Comparison of ENCODE assay signal across 15 cellular contexts in the genomic region with DNA sequence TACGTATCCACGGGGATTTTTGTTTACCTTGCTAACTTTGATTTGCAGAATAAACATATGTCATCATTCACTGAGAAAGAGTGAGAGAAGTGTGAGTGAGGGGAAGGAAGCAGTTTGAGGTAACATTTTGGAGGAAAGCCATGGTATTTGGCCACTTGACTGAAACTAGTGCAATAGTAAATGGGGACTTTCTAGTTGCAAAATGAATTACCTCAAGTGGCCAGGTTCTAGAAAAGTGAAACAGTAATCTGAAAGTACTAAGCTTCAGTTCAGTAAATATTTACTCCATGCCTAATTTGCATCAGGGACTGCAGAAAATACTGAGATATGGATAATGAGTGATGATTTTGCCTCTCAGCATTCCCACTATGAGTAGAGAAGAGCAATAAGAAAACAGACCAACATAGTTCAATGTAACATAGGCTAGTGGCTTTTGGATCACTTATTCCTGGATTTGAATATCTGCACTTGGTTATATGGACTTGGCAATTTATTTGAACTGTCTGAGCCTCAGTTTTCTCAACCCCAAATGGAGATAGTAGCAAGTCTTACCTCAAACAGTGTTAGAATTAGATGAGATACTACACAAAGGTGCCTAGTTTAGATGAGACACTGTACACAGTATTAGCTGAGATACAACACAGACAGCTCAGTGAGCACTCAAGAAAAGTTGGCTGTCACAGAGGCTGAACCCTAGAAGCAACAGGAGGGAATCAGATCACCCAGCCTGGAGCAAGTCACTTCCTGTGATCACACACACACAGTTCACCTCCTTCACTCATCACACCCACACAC.
DNase-seq lines count a peak whose midpoint lies in the region; ATAC-seq and TF ChIP-seq lines count a peak whose summit lies in the region.
"Had no signal": no experiment of that assay in that cellular context is flagged by ENCODE, and none has a peak within 500 bp of the region (broad histone marks: within the 10 kb centered on the region; RNA-seq: fewer than 3 reads in every experiment).

No MANE protein-coding gene starts in this region.

- H3K9me3 ChIP-seq in Peyer's patch (no peaks in the 10 kb centered on the region), Karpas-422 (ENCODE audit: low read length) (no peaks in the 10 kb centered on the region)
- H3K9me3 ChIP-seq: body of pancreas, sigmoid colon had no signal

- H3K27me3 ChIP-seq in Peyer's patch, result no peaks in the 10 kb centered on the region
- no peaks in the 10 kb centered on the region for H3K27me3 ChIP-seq in Karpas-422 (ENCODE audit: low read length)
- H3K27me3 ChIP-seq: body of pancreas, sigmoid colon had no signal

- TF ChIP-seq POLR2A in Peyer's patch (IDR thresholded peaks at IDR 0.05), result no peak

- ATAC-seq in HG02759 (IDR thresholded peaks at IDR 0.05; ENCODE audit: unreplicated experiment) (peak; percentile 86), HG03460 (IDR thresholded peaks at IDR 0.05; ENCODE audit: unreplicated experiment) (peak; percentile 81)
- ATAC-seq: activated CD4-positive, alpha-beta T cell treated with anti-CD3 and anti-CD28 coated beads for 36 hours; body of pancreas; naive thymus-derived CD4-positive, alpha-beta T cell had no signal

- H3K27ac ChIP-seq in Peyer's patch (no peak overlapping the region), Karpas-422 (ENCODE audit: low read length) (no peak overlapping the region)
- H3K27ac ChIP-seq: body of pancreas, GM23248, sigmoid colon had no signal

- H4K20me1 ChIP-seq in Karpas-422 (ENCODE audit: insufficient read depth, low read depth, low read length), result no peaks in the 10 kb centered on the region

- no peaks in the 10 kb centered on the region for H3K9me2 ChIP-seq in Karpas-422 (replicated peaks; ENCODE audit: insufficient read depth, low read length)

- H3K36me3 ChIP-seq in Peyer's patch, result no peaks in the 10 kb centered on the region
- no peaks in the 10 kb centered on the region for H3K36me3 ChIP-seq in Karpas-422 (ENCODE audit: insufficient read depth, low read length)
- H3K36me3 ChIP-seq: sigmoid colon had no signal

- no peak overlapping the region for H3K4me2 ChIP-seq in Karpas-422 (ENCODE audit: low read depth, low read length, poor library complexity, severe bottlenecking)

- H3K4me1 ChIP-seq in Peyer's patch (no peaks in the 10 kb centered on the region), Karpas-422 (ENCODE audit: low read length) (peaks cover 5% of the 10 kb centered on the region)
- H3K4me1 ChIP-seq: body of pancreas, sigmoid colon had no signal

- H3K4me3 ChIP-seq in Peyer's patch (no peak overlapping the region), Karpas-422 (ENCODE audit: low read length) (no peak overlapping the region)
- H3K4me3 ChIP-seq: body of pancreas, GM23248, sigmoid colon had no signal

- no peak for TF ChIP-seq CTCF in Peyer's patch (IDR thresholded peaks at IDR 0.05)

- DNase-seq in NCI-H2196 (lab: John Stamatoyannopoulos, UW; ENCODE audit: unreplicated experiment), result peak; percentile 24
- DNase-seq in NCI-H2196 treated with DMSO at 0.1 percent for 48 hours (lab: John Stamatoyannopoulos, UW; ENCODE audit: unreplicated experiment), result no peak
- no peak for DNase-seq in Peyer's patch
- no peak for DNase-seq in Karpas-422
- no peak for DNase-seq in SKM-1 (lab: John Stamatoyannopoulos, UW; ENCODE audit: unreplicated experiment)
- no peak for DNase-seq in ecto neural progenitor cell (ENCODE audit: low spot score)
- DNase-seq: activated CD4-positive, alpha-beta T cell treated with anti-CD3 and anti-CD28 coated beads for 36 hours; body of pancreas; endodermal cell; GM23248; naive thymus-derived CD4-positive, alpha-beta T cell; sigmoid colon; SW 1271 had no signal

- no peaks in the 10 kb centered on the region for H3K79me2 ChIP-seq in Karpas-422 (ENCODE audit: low read length)

- H2AFZ ChIP-seq in Karpas-422 (ENCODE audit: low read length), result no peak overlapping the region
- H2AFZ ChIP-seq: GM23248 had no signal

- no peak overlapping the region for H3K9ac ChIP-seq in Karpas-422 (ENCODE audit: low read length)
- H3K9ac ChIP-seq: GM23248 had no signal
